Comparison of ENCODE assay signal across 22 cellular contexts in the genomic region with DNA sequence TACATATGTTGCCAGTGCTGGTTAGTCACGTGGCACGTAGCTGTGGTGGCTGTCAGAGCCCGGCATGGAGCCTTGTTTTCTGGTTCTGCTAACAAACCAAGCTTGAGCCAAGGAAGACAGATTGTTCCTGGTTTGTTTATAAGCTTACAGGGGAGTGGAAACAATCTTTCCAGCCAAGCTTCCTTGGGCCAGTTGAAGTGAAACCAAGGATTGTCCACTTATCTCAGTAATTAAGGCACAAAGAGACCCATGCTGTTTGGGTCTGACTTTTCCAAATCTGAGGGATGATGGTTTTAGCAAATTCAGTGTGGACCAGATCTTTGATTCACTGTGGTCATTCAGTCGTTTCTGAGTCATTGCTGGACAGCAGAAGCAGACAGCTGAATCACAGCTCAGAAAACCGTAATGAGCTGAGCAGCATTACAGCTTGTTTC.
DNase-seq lines count a peak whose midpoint lies in the region; ATAC-seq and TF ChIP-seq lines count a peak whose summit lies in the region.
"Had no signal": no experiment of that assay in that cellular context is flagged by ENCODE, and none has a peak within 500 bp of the region (broad histone marks: within the 10 kb centered on the region; RNA-seq: fewer than 3 reads in every experiment).

No MANE protein-coding gene starts in this region.

- H3K4me2 ChIP-seq in PC-9, result no peak overlapping the region

- no TSS peak for BruUV-seq in PC-9 (replicated peaks; lab: Mats Ljungman, UMichigan)

- TF ChIP-seq CTCF in PC-9 (conservative IDR thresholded peaks at IDR 0.05), result no peak

- CTCF ChIA-PET in PC-9 (lab: Charles Lee), result no interaction called here

- no peaks in the 10 kb centered on the region for H3K79me2 ChIP-seq in PC-9 (ENCODE audit: low read depth)

- intact Hi-C loops in PC-9 (cut with micrococcal nuclease; ENCODE audit: unreplicated experiment), result no loop called here

- POLR2A ChIA-PET in PC-9 (lab: Charles Lee; ENCODE audit: unreplicated experiment), result no interaction called here

- DNase-seq in NCI-H446 treated with DMSO at 0.1 percent for 48 hours (lab: John Stamatoyannopoulos, UW) (peak; percentile 31), cerebellar cortex (ENCODE audit: low spot score) (peak; percentile 76), islet precursor cell (peak; percentile 43), superior temporal gyrus (ENCODE audit: extremely low spot score) (peak; percentile 19), GDM1 (lab: John Stamatoyannopoulos, UW) (no peak), PC-9 (no peak), OCI-M2 (lab: John Stamatoyannopoulos, UW; ENCODE audit: unreplicated experiment) (no peak)
- DNase-seq: activated CD4-positive, alpha-beta T cell treated with anti-CD3 and anti-CD28 coated beads for 36 hours; activated CD8-positive, alpha-beta memory T cell treated with anti-CD3 and anti-CD28 coated beads for 24 hours; activated naive CD4-positive, alpha-beta T cell; activated T-cell treated with anti-CD3 and anti-CD28 coated beads, Interleukin-2, amount 50 U/mL, for 4 hours; CD4-positive, alpha-beta T cell; H9; naive thymus-derived CD4-positive, alpha-beta T cell; NCI-H1694; NCI-H2171 treated with DMSO at 0.1 percent for 48 hours; NCI-H69; SHP77; T-cell had no signal

- no peak overlapping the region for H3K4me3 ChIP-seq in PC-9
- H3K4me3 ChIP-seq: adrenal gland had no signal

- H3K27ac ChIP-seq in PC-9, result no peak overlapping the region
- H3K27ac ChIP-seq: adrenal gland had no signal

- no peak overlapping the region for H2AFZ ChIP-seq in PC-9

- no peaks in the 10 kb centered on the region for H3F3A ChIP-seq in PC-9 (ENCODE audit: insufficient read depth, low read depth)

- H3K36me3 ChIP-seq in PC-9 (ENCODE audit: low read depth), result no peaks in the 10 kb centered on the region
- H3K36me3 ChIP-seq: adrenal gland had no signal

- H3K4me1 ChIP-seq in PC-9 (replicated peaks; ENCODE audit: insufficient read depth), result no peaks in the 10 kb centered on the region
- H3K4me1 ChIP-seq: adrenal gland had no signal

- H3K27me3 ChIP-seq in PC-9 (ENCODE audit: insufficient read depth, low read depth), result peaks cover 65% of the 10 kb centered on the region
- H3K27me3 ChIP-seq: adrenal gland had no signal

- H4K20me1 ChIP-seq in PC-9 (ENCODE audit: insufficient read depth), result no peaks in the 10 kb centered on the region

- no peaks in the 10 kb centered on the region for H3K9me3 ChIP-seq in PC-9 (ENCODE audit: insufficient read depth, low read depth)
- H3K9me3 ChIP-seq: adrenal gland had no signal

- H3K9me2 ChIP-seq in PC-9 (ENCODE audit: insufficient read depth), result no peaks in the 10 kb centered on the region

- no peak for ATAC-seq in HG02884 (IDR thresholded peaks at IDR 0.05; ENCODE audit: unreplicated experiment)
- ATAC-seq: activated CD4-positive, alpha-beta T cell treated with anti-CD3 and anti-CD28 coated beads for 36 hours; activated T-cell treated with anti-CD3 and anti-CD28 coated beads, Interleukin-2, amount 50 U/mL, for 4 hours; naive thymus-derived CD4-positive, alpha-beta T cell; sciatic nerve; T-cell had no signal

Comparison
In these comparisons a context has a peak if more than half of its experiments do, and no peak if none do; other contexts are left out.
1. DNase-seq: peak in NCI-H446 treated with DMSO at 0.1 percent for 48 hours (single experiment), cerebellar cortex (single experiment), islet precursor cell (single experiment) and superior temporal gyrus (single experiment); none in GDM1 (single experiment), PC-9 (0 of 2) and OCI-M2 (single experiment).